ENCODE assay signal across 9 cellular contexts in genomic region chr2:46632349-46632748, GRCh38. TPM values are rescaled to one million over a fixed set of nuclear protein-coding genes. Genes with fewer than 3 reads are reported as not detected.
A peak's percentile ranks its signal among the peaks of the same experiment; 100 is the strongest.
DNase-seq lines count a peak whose midpoint lies in the region; ATAC-seq and TF ChIP-seq lines count a peak whose summit lies in the region.
"Had no signal": no experiment of that assay in that cellular context is flagged by ENCODE, and none has a peak within 500 bp of the region (broad histone marks: within the 10 kb centered on the region; RNA-seq: fewer than 3 reads in every experiment).

No MANE protein-coding gene starts in this region.

- no peak overlapping the region for H3K27ac Mint-ChIP-seq in activated T-helper 1 cell treated with anti-CD3 and anti-CD28 coated beads, Interleukin-12 subunit alpha, Interleukin-12 subunit beta, Interleukin-2, Interleukin-4 antibody, amounts not matched to agents 30 ng/mL and 10 ng/mL and 1 ng/mL, durations not matched to agents 14 hours and 24 hours and 36 hours

- H3K27ac ChIP-seq in ascending aorta: no peak overlapping the region
- H3K27ac ChIP-seq: BLaER1 had no signal

- peak; percentile 37 to 67 (median 45) for TF ChIP-seq CTCF in ascending aorta (IDR thresholded peaks at IDR 0.05)
- peak; percentile 49 for TF ChIP-seq CTCF in kidney epithelial cell (IDR thresholded peaks at IDR 0.05; ENCODE audit: insufficient read depth, low read length, poor library complexity, severe bottlenecking)

- no peaks in the 10 kb centered on the region for H3K27me3 ChIP-seq in ascending aorta
- no peaks in the 10 kb centered on the region for H3K27me3 ChIP-seq in kidney epithelial cell (ENCODE audit: control insufficient read depth, insufficient read depth, low read length)
- H3K27me3 ChIP-seq: BLaER1 had no signal

- no peaks in the 10 kb centered on the region for H3K36me3 Mint-ChIP-seq in activated T-helper 1 cell treated with anti-CD3 and anti-CD28 coated beads, Interleukin-12 subunit alpha, Interleukin-12 subunit beta, Interleukin-2, Interleukin-4 antibody, amounts not matched to agents 30 ng/mL and 10 ng/mL and 1 ng/mL, durations not matched to agents 14 hours and 24 hours and 36 hours (ENCODE audit: low read depth)

- no peaks in the 10 kb centered on the region for H3K27me3 Mint-ChIP-seq in activated T-helper 1 cell treated with anti-CD3 and anti-CD28 coated beads, Interleukin-12 subunit alpha, Interleukin-12 subunit beta, Interleukin-2, Interleukin-4 antibody, amounts not matched to agents 30 ng/mL and 10 ng/mL and 1 ng/mL, durations not matched to agents 14 hours and 24 hours and 36 hours (ENCODE audit: insufficient read depth)

- no peaks in the 10 kb centered on the region for H3K9me3 ChIP-seq in ascending aorta
- H3K9me3 ChIP-seq: BLaER1 had no signal

- no peak for ATAC-seq in GM18511 (IDR thresholded peaks at IDR 0.05; ENCODE audit: unreplicated experiment)

- H3K36me3 ChIP-seq in ascending aorta (peaks cover 0 to 5% of the 10 kb centered on the region in 2 donors), kidney epithelial cell (ENCODE audit: control insufficient read depth, insufficient read depth, low read length) (no peaks in the 10 kb centered on the region)

- peak; percentile 15 for DNase-seq in DMS153 treated with DMSO at 0.1 percent for 48 hours (lab: John Stamatoyannopoulos, UW; ENCODE audit: unreplicated experiment)
- DNase-seq in DMS153 (lab: John Stamatoyannopoulos, UW): no peak
- DNase-seq in LoVo (ENCODE audit: low spot score): peak; percentile 29
- DNase-seq in ascending aorta (ENCODE audit: low spot score in 2 of 2): no peak
- DNase-seq in kidney epithelial cell (ENCODE audit: low read depth): no peak
- no peak for DNase-seq in activated T-helper 1 cell treated with anti-CD3 and anti-CD28 coated beads, Interleukin-12 subunit alpha, Interleukin-12 subunit beta, Interleukin-2, Interleukin-4 antibody, amounts not matched to agents 30 ng/mL and 10 ng/mL and 1 ng/mL, durations not matched to agents 14 hours and 24 hours and 36 hours (ENCODE audit: low spot score)
- no peak for DNase-seq in NCI-H226

- peaks cover 8% of the 10 kb centered on the region for H3K4me1 Mint-ChIP-seq in activated T-helper 1 cell treated with anti-CD3 and anti-CD28 coated beads, Interleukin-12 subunit alpha, Interleukin-12 subunit beta, Interleukin-2, Interleukin-4 antibody, amounts not matched to agents 30 ng/mL and 10 ng/mL and 1 ng/mL, durations not matched to agents 14 hours and 24 hours and 36 hours (ENCODE audit: low read depth)

- no peaks in the 10 kb centered on the region for H3K9me3 Mint-ChIP-seq in activated T-helper 1 cell treated with anti-CD3 and anti-CD28 coated beads, Interleukin-12 subunit alpha, Interleukin-12 subunit beta, Interleukin-2, Interleukin-4 antibody, amounts not matched to agents 30 ng/mL and 10 ng/mL and 1 ng/mL, durations not matched to agents 14 hours and 24 hours and 36 hours

- intact Hi-C loops in ascending aorta (cut with DNase I): loop anchor here (1.0 to 10.0 kb wide), 2 partner anchors 257 to 692 kb away; no protein-coding TSS in a partner anchor
- intact Hi-C loops in activated T-helper 1 cell treated with anti-CD3 and anti-CD28 coated beads, Interleukin-12 subunit alpha, Interleukin-12 subunit beta, Interleukin-2, Interleukin-4 antibody, amounts not matched to agents 30 ng/mL and 10 ng/mL and 1 ng/mL, durations not matched to agents 14 hours and 24 hours and 36 hours (cut with micrococcal nuclease): loop anchor here (1.0 kb wide), 4 partner anchors 18 to 691 kb away; no protein-coding TSS in a partner anchor

- no peak overlapping the region for H3K4me3 Mint-ChIP-seq in activated T-helper 1 cell treated with anti-CD3 and anti-CD28 coated beads, Interleukin-12 subunit alpha, Interleukin-12 subunit beta, Interleukin-2, Interleukin-4 antibody, amounts not matched to agents 30 ng/mL and 10 ng/mL and 1 ng/mL, durations not matched to agents 14 hours and 24 hours and 36 hours

- H3K4me3 ChIP-seq in ascending aorta: no peak overlapping the region
- no peak overlapping the region for H3K4me3 ChIP-seq in kidney epithelial cell (ENCODE audit: low read depth, low read length)
- H3K4me3 ChIP-seq: BLaER1 had no signal

- H3K4me1 ChIP-seq in ascending aorta: no peaks in the 10 kb centered on the region

RNA-seq across cellular contexts. Expression of gene CRIPT, which starts 15.3 kb away (rescaled TPM):
- total RNA-seq in ascending aorta (2.1 TPM), kidney epithelial cell (13.9 and 14.3 TPM in 2 replicates)
- total RNA-seq in activated T-helper 1 cell treated with anti-CD3 and anti-CD28 coated beads, Interleukin-12 subunit alpha, Interleukin-12 subunit beta, Interleukin-2, Interleukin-4 antibody, amounts not matched to agents 30 ng/mL and 10 ng/mL and 1 ng/mL, durations not matched to agents 14 hours and 24 hours and 36 hours: 11.5 and 11.9 TPM in 2 replicates

RNA-seq across cellular contexts. Expression of gene PIGF, which starts 15.5 kb away (rescaled TPM):
- total RNA-seq in ascending aorta (12.3 TPM), kidney epithelial cell (17.0 and 26.2 TPM in 2 replicates)
- total RNA-seq in activated T-helper 1 cell treated with anti-CD3 and anti-CD28 coated beads, Interleukin-12 subunit alpha, Interleukin-12 subunit beta, Interleukin-2, Interleukin-4 antibody, amounts not matched to agents 30 ng/mL and 10 ng/mL and 1 ng/mL, durations not matched to agents 14 hours and 24 hours and 36 hours: 19.7 and 24.3 TPM in 2 replicates

Comparison
In these comparisons a context has a peak if more than half of its experiments do, and no peak if none do; other contexts are left out.
1. DNase-seq: peak in DMS153 treated with DMSO at 0.1 percent for 48 hours (single experiment) and LoVo (single experiment); none in DMS153 (single experiment), ascending aorta (0 of 2), kidney epithelial cell (single experiment), activated T-helper 1 cell treated with anti-CD3 and anti-CD28 coated beads, Interleukin-12 subunit alpha, Interleukin-12 subunit beta, Interleukin-2, Interleukin-4 antibody, amounts not matched to agents 30 ng/mL and 10 ng/mL and 1 ng/mL, durations not matched to agents 14 hours and 24 hours and 36 hours (single experiment) and NCI-H226 (single experiment).